18 cellular contexts compared by ENCODE assay signal in the genomic region with DNA sequence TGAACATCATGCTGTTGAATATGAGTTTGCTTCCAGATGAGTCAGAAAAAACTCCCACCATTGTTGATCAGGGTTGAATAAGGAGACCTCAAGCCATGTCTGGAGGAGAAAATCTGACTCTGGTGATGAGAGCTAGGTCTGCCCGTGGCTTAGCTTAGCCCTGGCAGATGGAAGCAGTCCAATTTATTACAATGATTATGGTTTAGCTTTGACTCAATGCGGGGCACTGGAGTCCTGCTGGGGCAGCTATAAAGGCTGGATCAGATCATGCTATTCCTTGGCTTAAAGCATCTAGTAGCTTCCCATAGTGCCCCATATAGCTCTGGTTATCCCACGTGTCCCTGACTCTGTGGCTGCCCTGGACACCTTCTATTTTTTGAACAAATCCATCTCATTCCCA.
DNase-seq lines count a peak whose midpoint lies in the region; FAIRE-seq and TF ChIP-seq lines count a peak whose summit lies in the region.
"Had no signal": no experiment of that assay in that cellular context is flagged by ENCODE, and none has a peak within 500 bp of the region (broad histone marks: within the 10 kb centered on the region; RNA-seq: fewer than 3 reads in every experiment).

No MANE protein-coding gene starts in this region.

- H3K4me1 Mint-ChIP-seq in neural progenitor cell: peaks cover 79% of the 10 kb centered on the region
- H3K4me1 Mint-ChIP-seq: CD14-positive monocyte had no signal

- H3K4me3 ChIP-seq in WERI-Rb-1 (ENCODE audit: low read depth, low read length): no peak overlapping the region
- H3K4me3 ChIP-seq in mesenchymal stem cell (ENCODE audit: insufficient read depth in 1 of 2, low read depth in 1 of 2, low read length in 2 of 2): no peak overlapping the region
- no peak overlapping the region for H3K4me3 ChIP-seq in neural progenitor cell
- H3K4me3 ChIP-seq: A549, BLaER1 had no signal

- no peak overlapping the region for H4K8ac ChIP-seq in mesenchymal stem cell (ENCODE audit: low read length)

- no peak overlapping the region for H2BK120ac ChIP-seq in mesenchymal stem cell (ENCODE audit: low read depth, low read length)

- H3K9me3 ChIP-seq in WERI-Rb-1 (ENCODE audit: severe bottlenecking): no peaks in the 10 kb centered on the region
- no peaks in the 10 kb centered on the region for H3K9me3 ChIP-seq in mesenchymal stem cell (ENCODE audit: control insufficient read depth, low read length)
- no peaks in the 10 kb centered on the region for H3K9me3 ChIP-seq in neural progenitor cell (ENCODE audit: low read depth)
- H3K9me3 ChIP-seq: A549, BLaER1 had no signal

- DNase-seq in NCI-H2227 (lab: John Stamatoyannopoulos, UW; ENCODE audit: unreplicated experiment) (peak; percentile 14), NCI-H2227 treated with DMSO at 0.1 percent for 48 hours (lab: John Stamatoyannopoulos, UW) (no peak), WERI-Rb-1 (peak; percentile 70), mesenchymal stem cell (no peak), neural progenitor cell (ENCODE audit: low spot score) (no peak), NCI-H526 (lab: John Stamatoyannopoulos, UW) (no peak), HUDEP-2 (lab: John Stamatoyannopoulos, UW; ENCODE audit: unreplicated experiment in 76 of 76) (no peak), D721Med (ENCODE audit: insufficient read length, low spot score) (no peak)
- DNase-seq: CD4-positive, alpha-beta memory T cell; DMS79 treated with DMSO at 0.1 percent for 48 hours; GF-D8; H9 had no signal

- H3K9ac ChIP-seq in mesenchymal stem cell (ENCODE audit: low read length): no peak overlapping the region
- H3K9ac ChIP-seq in neural progenitor cell: no peak overlapping the region
- H3K9ac ChIP-seq: BLaER1 had no signal

- H3K14ac ChIP-seq in mesenchymal stem cell (ENCODE audit: low read length in 2 of 2): no peak overlapping the region

- H3K4me1 ChIP-seq in mesenchymal stem cell (ENCODE audit: control insufficient read depth, insufficient read depth, low read depth, low read length): peaks cover 6% of the 10 kb centered on the region
- peaks cover 43% of the 10 kb centered on the region for H3K4me1 ChIP-seq in neural progenitor cell

- TF ChIP-seq CTCF in WERI-Rb-1 (IDR thresholded peaks at IDR 0.05; ENCODE audit: low read depth, low read length) (no peak), neural progenitor cell (IDR thresholded peaks at IDR 0.05) (no peak), D721Med (IDR thresholded peaks at IDR 0.05; ENCODE audit: insufficient read depth, missing control alignments) (no peak)

- H3K36me3 ChIP-seq in WERI-Rb-1 (no peaks in the 10 kb centered on the region), mesenchymal stem cell (ENCODE audit: control insufficient read depth in 1 of 2, insufficient read depth in 2 of 2, low read depth in 1 of 2, low read length in 2 of 2) (no peaks in the 10 kb centered on the region), neural progenitor cell (no peaks in the 10 kb centered on the region)
- H3K36me3 ChIP-seq: BLaER1 had no signal

- no peaks in the 10 kb centered on the region for H3F3A ChIP-seq in neural progenitor cell (ENCODE audit: low read depth)

- H3K79me2 ChIP-seq in neural progenitor cell (ENCODE audit: low read depth): no peaks in the 10 kb centered on the region

- H4K91ac ChIP-seq in mesenchymal stem cell (ENCODE audit: low read length): no peak overlapping the region

- peak overlapping the region in 1 of 2 experiments; percentile 25 for H3K4ac ChIP-seq in mesenchymal stem cell (ENCODE audit: low read depth in 1 of 2, low read length in 2 of 2)

- H3K4me2 ChIP-seq in mesenchymal stem cell (ENCODE audit: low read length, poor library complexity, severe bottlenecking): no peak overlapping the region
- H3K4me2 ChIP-seq in neural progenitor cell: no peak overlapping the region
- H3K4me2 ChIP-seq: A549, BLaER1 had no signal

- peak overlapping the region; percentile 1 for H3K27ac Mint-ChIP-seq in neural progenitor cell
- H3K27ac Mint-ChIP-seq: CD4-positive, alpha-beta memory T cell; H9 had no signal

- H2AK5ac ChIP-seq in mesenchymal stem cell (ENCODE audit: low read length, severe bottlenecking): peak overlapping the region; percentile 31

- H3K27ac ChIP-seq in WERI-Rb-1 (no peak overlapping the region), mesenchymal stem cell (ENCODE audit: low read length, poor library complexity, severe bottlenecking) (no peak overlapping the region), neural progenitor cell (no peak overlapping the region)
- H3K27ac ChIP-seq: 22Rv1, A549, BLaER1 had no signal

- no peak overlapping the region for H2BK5ac ChIP-seq in mesenchymal stem cell (ENCODE audit: low read depth, low read length, poor library complexity, severe bottlenecking)

- no peak overlapping the region for H3K18ac ChIP-seq in mesenchymal stem cell (ENCODE audit: low read depth in 1 of 2, low read length in 2 of 2)

- peaks cover 18% of the 10 kb centered on the region for H3K27me3 Mint-ChIP-seq in neural progenitor cell (ENCODE audit: insufficient read depth, low read depth)

- no peak overlapping the region for H3K4me3 Mint-ChIP-seq in neural progenitor cell
- H3K4me3 Mint-ChIP-seq: CD4-positive, alpha-beta memory T cell; H9 had no signal

- no peak overlapping the region for H3K23ac ChIP-seq in mesenchymal stem cell (ENCODE audit: low read length in 2 of 2)

- no peaks in the 10 kb centered on the region for H4K20me1 ChIP-seq in neural progenitor cell (ENCODE audit: low read depth)
- H4K20me1 ChIP-seq: BLaER1 had no signal

- H3K27me3 ChIP-seq in WERI-Rb-1 (ENCODE audit: insufficient read depth, low read depth, severe bottlenecking): no peaks in the 10 kb centered on the region
- H3K27me3 ChIP-seq in mesenchymal stem cell (ENCODE audit: control insufficient read depth in 1 of 2, insufficient read depth in 1 of 2, low read length in 2 of 2): peaks cover 0 to 88% of the 10 kb centered on the region in 2 experiments
- peaks cover 9% of the 10 kb centered on the region for H3K27me3 ChIP-seq in neural progenitor cell
- H3K27me3 ChIP-seq: BLaER1 had no signal

- 81% methylated on average over 3 of the region's 3 CpGs for WGBS in mesenchymal stem cell

- H3K36me3 Mint-ChIP-seq in neural progenitor cell: no peaks in the 10 kb centered on the region
- H3K36me3 Mint-ChIP-seq: CD14-positive monocyte; CD4-positive, alpha-beta memory T cell had no signal

- H3K9me3 Mint-ChIP-seq in neural progenitor cell: peaks cover 3% of the 10 kb centered on the region
- H3K9me3 Mint-ChIP-seq: CD14-positive monocyte; CD4-positive, alpha-beta memory T cell; H9 had no signal

- H2BK15ac ChIP-seq in mesenchymal stem cell (ENCODE audit: low read depth, poor library complexity, severe bottlenecking): no peak overlapping the region

- H2AFZ ChIP-seq in mesenchymal stem cell (ENCODE audit: low read depth, low read length) (no peak overlapping the region), neural progenitor cell (replicated peaks) (no peak overlapping the region)

- no peak overlapping the region for H2BK12ac ChIP-seq in mesenchymal stem cell (ENCODE audit: low read length in 2 of 2)

- H3K79me1 ChIP-seq in mesenchymal stem cell (replicated peaks; ENCODE audit: low read length, poor library complexity, severe bottlenecking): no peaks in the 10 kb centered on the region

- no peak for FAIRE-seq in D721Med (lab: Jason Lieb, UNC)
- FAIRE-seq: A549, GM19239, H1 had no signal

Comparison
In these comparisons a context has a peak if more than half of its experiments do, and no peak if none do; other contexts are left out.
1. DNase-seq: peak in NCI-H2227 (single experiment) and WERI-Rb-1 (single experiment); none in NCI-H2227 treated with DMSO at 0.1 percent for 48 hours (single experiment), mesenchymal stem cell (single experiment), neural progenitor cell (single experiment), NCI-H526 (0 of 2), HUDEP-2 (0 of 76) and D721Med (single experiment).